11 cellular contexts compared by ENCODE assay signal in the genomic region with DNA sequence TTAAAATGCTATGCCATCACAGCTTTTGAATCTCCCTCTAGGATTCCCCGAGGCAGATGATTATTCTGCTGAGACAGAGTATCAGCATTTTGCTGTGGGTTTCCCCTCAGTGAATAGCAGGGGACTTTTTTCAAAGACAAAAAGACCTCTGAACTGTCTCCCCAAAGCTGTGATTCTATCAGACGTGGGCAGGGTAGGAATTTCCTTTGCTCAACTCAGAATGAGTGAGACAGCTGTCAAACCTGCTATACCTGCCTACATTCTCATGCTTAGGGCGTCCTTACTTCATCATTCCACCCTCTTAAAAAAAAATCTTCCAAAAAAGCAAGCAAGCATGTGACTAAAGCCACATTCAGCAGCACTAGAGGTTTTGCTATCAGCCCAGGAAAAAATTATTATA.
DNase-seq lines count a peak whose midpoint lies in the region; ATAC-seq lines count a peak whose summit lies in the region.
"Had no signal": no experiment of that assay in that cellular context is flagged by ENCODE, and none has a peak within 500 bp of the region (broad histone marks: within the 10 kb centered on the region; RNA-seq: fewer than 3 reads in every experiment).

No MANE protein-coding gene starts in this region.

- H3K4me1 Mint-ChIP-seq in activated T-cell treated with anti-CD3 and anti-CD28 coated beads, Interleukin-2, amount 50 U/mL, for 24 hours (ENCODE audit: low read depth) = no peaks in the 10 kb centered on the region

- H3K27ac Mint-ChIP-seq in activated T-cell treated with anti-CD3 and anti-CD28 coated beads, Interleukin-2, amount 50 U/mL, for 24 hours = no peak overlapping the region

- no peak overlapping the region for H3K4me3 Mint-ChIP-seq in activated T-cell treated with anti-CD3 and anti-CD28 coated beads, Interleukin-2, amount 50 U/mL, for 24 hours

- peaks cover 2% of the 10 kb centered on the region for H3K9me3 Mint-ChIP-seq in activated T-cell treated with anti-CD3 and anti-CD28 coated beads, Interleukin-2, amount 50 U/mL, for 24 hours

- no peaks in the 10 kb centered on the region for H3K36me3 Mint-ChIP-seq in activated T-cell treated with anti-CD3 and anti-CD28 coated beads, Interleukin-2, amount 50 U/mL, for 24 hours (ENCODE audit: low read depth)

- H3K27me3 Mint-ChIP-seq in activated T-cell treated with anti-CD3 and anti-CD28 coated beads, Interleukin-2, amount 50 U/mL, for 24 hours = no peaks in the 10 kb centered on the region

- peak; percentile 56 for ATAC-seq in GM18873 (IDR thresholded peaks at IDR 0.05; ENCODE audit: low FRiP score, unreplicated experiment)
- ATAC-seq in HG02610 (IDR thresholded peaks at IDR 0.05; ENCODE audit: unreplicated experiment) = peak; percentile 94
- ATAC-seq in HG03196 (IDR thresholded peaks at IDR 0.05; ENCODE audit: unreplicated experiment) = no peak
- ATAC-seq: right cardiac atrium had no signal

- peak; percentile 49 for DNase-seq in OCI-M1 (lab: John Stamatoyannopoulos, UW)
- DNase-seq in renal cortical epithelial cell (ENCODE audit: low read depth) = peak; percentile 17
- DNase-seq in activated T-cell treated with anti-CD3 and anti-CD28 coated beads, Interleukin-2, amount 50 U/mL, for 24 hours = no peak
- no peak for DNase-seq in stimulated activated naive CD4-positive, alpha-beta T cell treated with Interleukin-2 at 50 U/mL for 16 hours (lab: John Stamatoyannopoulos, UW)
- DNase-seq: IMR-90, NCI-H2081, right cardiac atrium, T-helper 9 cell had no signal

Comparison
In these comparisons a context has a peak if more than half of its experiments do, and no peak if none do; other contexts are left out.
1. DNase-seq: peak in OCI-M1 (single experiment) and renal cortical epithelial cell (single experiment); none in activated T-cell treated with anti-CD3 and anti-CD28 coated beads, Interleukin-2, amount 50 U/mL, for 24 hours (single experiment) and stimulated activated naive CD4-positive, alpha-beta T cell treated with Interleukin-2 at 50 U/mL for 16 hours (single experiment).